ENCODE assay signal across 1 cellular context in the genomic region with DNA sequence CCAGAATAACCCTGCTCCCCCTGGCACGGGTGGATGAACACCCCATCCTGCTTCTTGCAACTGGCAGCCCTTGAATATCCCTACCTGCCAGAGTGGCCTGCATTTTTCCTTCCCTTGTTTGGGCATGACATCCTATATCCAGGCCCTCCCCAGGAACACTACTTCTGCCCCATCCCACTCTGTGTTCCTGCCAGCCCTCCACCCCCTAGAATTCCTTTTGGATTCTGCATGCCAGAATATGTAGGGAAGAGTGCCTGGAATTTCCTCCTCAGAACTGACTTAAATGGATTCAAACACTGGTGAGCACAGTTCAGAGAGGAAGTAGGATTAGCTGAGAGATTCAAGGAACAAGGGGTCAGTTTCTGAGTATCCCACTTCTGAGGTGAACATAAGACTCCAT.
TF ChIP-seq lines count a peak whose summit lies in the region.

No MANE protein-coding gene starts in this region.

TF ChIP-seq in H1, 55 proteins besides CTCF, POLR2A, EP300 and RAD21:
- 0 out of 2 replicates have a peak, but pooled peaks have one; percentile 34 for TF ChIP-seq CHD2 (IDR thresholded peaks at IDR 0.05; ENCODE audit: low read length)
- TF ChIP-seq PHF8 (conservative IDR thresholded peaks at IDR 0.05; ENCODE audit: low read depth, low read length) = no peak
- TF ChIP-seq SRF (IDR thresholded peaks at IDR 0.05; ENCODE audit: low read depth, low read length) = peak; percentile 95
- no peak for TF ChIP-seq RFX5 (IDR thresholded peaks at IDR 0.05; ENCODE audit: borderline replicate concordance, low read depth, low read length)
- TF ChIP-seq TEAD4 (IDR thresholded peaks at IDR 0.05; ENCODE audit: low read depth, low read length) = peak; percentile 90
- TF ChIP-seq CBX8 (IDR thresholded peaks at IDR 0.05; ENCODE audit: borderline replicate concordance, low read depth, low read length) = no peak
- peak; percentile 62; the same call in 1 of the 2 replicates for TF ChIP-seq TBP (IDR thresholded peaks at IDR 0.05; ENCODE audit: low read depth, low read length)
- TF ChIP-seq SIX5 (IDR thresholded peaks at IDR 0.05; ENCODE audit: low read depth, low read length) = no peak
- no peak for TF ChIP-seq GABPA (IDR thresholded peaks at IDR 0.05; ENCODE audit: borderline replicate concordance, insufficient read depth, low read length)
- 0 out of 2 replicates have a peak, but pooled peaks have one; percentile 44 for TF ChIP-seq SP1 (IDR thresholded peaks at IDR 0.05; ENCODE audit: low read depth, low read length)
- peak in 1 of 2 experiments; percentile 43; a peak in 1 of 4 replicates for TF ChIP-seq HDAC2 (IDR thresholded peaks at IDR 0.05; ENCODE audit: borderline replicate concordance in 1 of 2, low read depth in 2 of 2, low read length in 2 of 2)
- TF ChIP-seq TAF1 (IDR thresholded peaks at IDR 0.05; ENCODE audit: low read depth, low read length) = 0 out of 2 replicates have a peak, but pooled peaks have one; percentile 40
